ENCODE assay signal across 9 cellular contexts in the genomic region with DNA sequence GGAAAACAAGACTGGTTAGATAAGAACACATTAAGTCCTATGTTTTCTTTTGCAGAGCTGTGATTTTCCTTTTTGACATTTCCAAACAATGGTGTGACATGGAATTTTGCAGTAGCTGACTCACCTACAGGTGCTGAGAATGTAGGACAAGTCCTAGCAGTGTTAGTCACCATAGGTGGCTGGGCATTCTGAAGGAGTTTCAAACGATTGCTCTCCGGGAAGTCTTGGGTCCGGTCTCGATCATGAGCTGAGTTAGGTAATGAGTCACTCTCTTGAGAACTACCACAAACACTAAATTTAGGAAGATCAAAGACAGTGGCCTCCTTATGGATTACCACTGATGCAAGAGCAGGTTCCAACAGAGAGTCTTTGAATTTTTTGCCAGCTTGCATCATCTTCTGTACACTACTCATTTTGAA. TPM values are rescaled to one million over a fixed set of nuclear protein-coding genes. Genes with fewer than 3 reads are reported as not detected.
DNase-seq lines count a peak whose midpoint lies in the region; ATAC-seq, FAIRE-seq and TF ChIP-seq lines count a peak whose summit lies in the region.
"Had no signal": no experiment of that assay in that cellular context is flagged by ENCODE, and none has a peak within 500 bp of the region (broad histone marks: within the 10 kb centered on the region; RNA-seq: fewer than 3 reads in every experiment).

No MANE protein-coding gene starts in this region.

- peak; percentile 99 for DNase-seq in A172 (ENCODE audit: low spot score)
- DNase-seq in HS-5 (ENCODE audit: low read depth) = peak; percentile 70
- DNase-seq in K562 (ENCODE audit: extremely low read depth in 1 of 4, low spot score in 3 of 4) = no peak
- DNase-seq in NCI-H1436 (lab: John Stamatoyannopoulos, UW) = no peak
- DNase-seq in erythroblast (lab: John Stamatoyannopoulos, UW) = no peak
- no peak for DNase-seq in SW 1271 (lab: John Stamatoyannopoulos, UW)
- DNase-seq in hippocampal formation (lab: John Stamatoyannopoulos, UW) = no peak

- peak; percentile 40 for ATAC-seq in GM19043 (IDR thresholded peaks at IDR 0.05; ENCODE audit: low read depth, unreplicated experiment)
- no peak for ATAC-seq in K562

- H3K27me3 ChIP-seq in K562 (ENCODE audit: control insufficient read depth in 2 of 2, insufficient read depth in 2 of 2, low read length in 2 of 2) = no peaks in the 10 kb centered on the region

- H3K9ac ChIP-seq in K562 (ENCODE audit: insufficient read depth in 1 of 2, low read depth in 2 of 2, low read length in 2 of 2) = no peak overlapping the region

- FAIRE-seq in K562 (lab: Jason Lieb, UNC) = no peak
- FAIRE-seq: G401.6 had no signal

- no peak overlapping the region for H3K4me3 ChIP-seq in K562

- no peaks in the 10 kb centered on the region for H4K20me1 ChIP-seq in K562 (replicated peaks; ENCODE audit: control insufficient read depth, insufficient read depth, low read length)

- 82% methylated on average over 4 of the region's 4 CpGs for WGBS in K562 (ENCODE audit: insufficient coverage, low coverage, missing lambda C conversion rate)

- TF ChIP-seq EP300 in K562 (IDR thresholded peaks at IDR 0.05; ENCODE audit: low read length) = no peak

- TF ChIP-seq RAD21 in K562 (CRISPR knock-in tag; conservative IDR thresholded peaks at IDR 0.05 in 1 of 2, IDR thresholded peaks at IDR 0.05 in 1 of 2) = no peak

- H3K9me3 ChIP-seq in K562 (replicated peaks; ENCODE audit: control insufficient read depth, insufficient read depth, low read depth, low read length) = no peaks in the 10 kb centered on the region

- H3K9me1 ChIP-seq in K562 (ENCODE audit: control insufficient read depth, insufficient read depth, low read length) = no peaks in the 10 kb centered on the region

- peaks cover 49% of the 10 kb centered on the region for H3K36me3 ChIP-seq in K562 (ENCODE audit: control insufficient read depth, insufficient read depth, low read length)

- no peak overlapping the region for H2AFZ ChIP-seq in K562 (ENCODE audit: low read depth, low read length)

- in situ Hi-C loops in K562 (cut with MboI) = no loop called here

- no TSS peak for BruUV-seq in K562 (replicated peaks; lab: Mats Ljungman, UMichigan)

- no peak for TF ChIP-seq CTCF in K562 (IDR thresholded peaks at IDR 0.05 in 2 of 3, conservative IDR thresholded peaks at IDR 0.05 in 1 of 3; ENCODE audit: insufficient read depth in 2 of 3, low read depth in 1 of 3, low read length in 3 of 3)

- peaks cover 3 to 12% of the 10 kb centered on the region in 2 experiments; a peak in 4 of 5 replicates for H3K4me1 ChIP-seq in K562 (replicated peaks in 1 of 2; ENCODE audit: control insufficient read depth in 2 of 2, insufficient read depth in 2 of 2, low read length in 2 of 2)

- TF ChIP-seq POLR2A in K562 (conservative IDR thresholded peaks at IDR 0.05) (no peak), erythroblast (IDR thresholded peaks at IDR 0.05; ENCODE audit: low read length) (no peak)

- intact Hi-C loops in K562 (cut with micrococcal nuclease) = no loop called here

- H3K4me2 ChIP-seq in K562 (ENCODE audit: insufficient read depth, low read length) = no peak overlapping the region

- CTCF ChIA-PET in K562 (lab: Yijun Ruan, JAX; ENCODE audit: low intra/inter-chr PET ratio) = no interaction called here

- H3K27ac ChIP-seq in K562 (ENCODE audit: extremely low read depth, low read depth, low read length) = no peak overlapping the region

- H3K79me2 ChIP-seq in K562 (ENCODE audit: control insufficient read depth, insufficient read depth, low read length) = peaks cover 25% of the 10 kb centered on the region

- POLR2A ChIA-PET in K562 (lab: Yijun Ruan, JAX) = no interaction called here

TF ChIP-seq in K562, 482 proteins besides CTCF, POLR2A, EP300 and RAD21:
- no peak for TF ChIP-seq MXI1 (IDR thresholded peaks at IDR 0.05; ENCODE audit: low read depth, low read length)
- TF ChIP-seq CEBPG (CRISPR knock-in tag; IDR thresholded peaks at IDR 0.05) = peak; percentile 48; the same call in 1 of the 2 replicates
- TF ChIP-seq CEBPG (tag; conservative IDR thresholded peaks at IDR 0.05 in 1 of 2, IDR thresholded peaks at IDR 0.05 in 1 of 2) = peak; percentile 16 to 92; a peak in 2 of 4 replicates

RNA-seq across cellular contexts. Expression of a gene that starts 3.6 kb away (rescaled TPM):
- 2.6 and 3.6 TPM in 2 replicates for total RNA-seq in A172 (2014; rRNA removed; shearing (Covaris generic))
- 11.5 and 48.7 TPM in 2 replicates for total RNA-seq in K562 (2011; cell fraction: chromatin; rRNA removed; ENCODE audit: low replicate concordance)
- 9.8 and 12.1 TPM in 2 replicates for total RNA-seq in K562 (2011; cell fraction: nucleolus; rRNA removed)
- 19.5 TPM in 2 replicates for total RNA-seq in K562 (2011; cell fraction: nucleoplasm; rRNA removed)
- total RNA-seq in K562 (2014; rRNA removed) (21.6 and 24.1 TPM in 2 replicates), K562 (2014; rRNA removed; fragmentation: Illumina TruSeq; extraction: Trizol) (42.4 and 48.3 TPM in 2 replicates), K562 (2015; rRNA removed; fragmentation: Illumina TruSeq; extraction: Trizol) (42.4 and 46.7 TPM in 2 replicates), K562 (2021) (25.8 and 28.3 TPM in 2 replicates)
- polyA plus RNA-seq in K562 (2011; rRNA removed) (37.6 and 48.3 TPM in 2 replicates), K562 (2014; fragmentation: Illumina TruSeq; extraction: Trizol) (28.5 and 30.7 TPM in 2 replicates), K562 (2014; fragmentation: Nextera tagmentation; extraction: Ambion mirVana) (10 to 100 TPM; 15.5 to 22.7 TPM), K562 (2014; rRNA removed) (27.6 and 29.4 TPM in 2 replicates)
- 16.0 and 25.1 TPM in 2 replicates for polyA plus RNA-seq in K562 (2011; cell fraction: cytosol; rRNA removed)
- 28.2 and 31.2 TPM in 2 replicates for polyA plus RNA-seq in K562 (2011; cell fraction: nucleus; rRNA removed)
- 21.0 and 22.9 TPM in 2 replicates for polyA plus RNA-seq in K562 (2012)
- polyA minus RNA-seq in K562 (2011; rRNA and poly(A)+ RNA removed) = 48.9 and 55.0 TPM in 2 replicates
- polyA minus RNA-seq in K562 (2011; cell fraction: cytosol; rRNA and poly(A)+ RNA removed) = 14.7 and 21.5 TPM in 2 replicates
- 18.3 and 29.4 TPM in 2 replicates for polyA minus RNA-seq in K562 (2011; cell fraction: nucleus; rRNA and poly(A)+ RNA removed)

Comparison
In these comparisons a context has a peak if more than half of its experiments do, and no peak if none do; other contexts are left out.
1. DNase-seq: peak in A172 (single experiment) and HS-5 (single experiment); none in K562 (0 of 4), NCI-H1436 (single experiment), erythroblast (0 of 2), SW 1271 (0 of 2) and hippocampal formation (0 of 2).